In genomic region chr1:168141986-168142385, GRCh38 we compare ENCODE assay signal across 23 cellular contexts.
"Had no signal": no experiment of that assay in that cellular context is flagged by ENCODE, and none has a peak within 500 bp of the region (broad histone marks: within the 10 kb centered on the region; RNA-seq: fewer than 3 reads in every experiment).

No MANE protein-coding gene starts in this region.

- H3K9ac ChIP-seq: parathyroid adenoma had no signal

- H3K27ac Mint-ChIP-seq: dendritic cell treated with granulocyte-macrophage colony-stimulating factor and Interleukin-4, amounts not matched to agents 40 ng/mL and 50 ng/mL, for 4 days; nephron; stimulated activated memory B cell treated with anti-CD40 and anti-IgM and Interleukin-4, amounts not matched to agents 10 μg/mL and 1 μg/mL and 100 μg/mL, for 72 hours; stimulated activated naive CD8-positive, alpha-beta T cell treated with anti-CD3 and anti-CD28 coated beads, Interleukin-15, Interleukin-2, amounts not matched to agents 100 ng/mL and 50 ng/mL, for 24 hours had no signal

- H3K36me3 Mint-ChIP-seq: stimulated activated memory B cell treated with anti-CD40 and anti-IgM and Interleukin-4, amounts not matched to agents 10 μg/mL and 1 μg/mL and 100 μg/mL, for 72 hours had no signal

- H3K27me3 ChIP-seq: foreskin keratinocyte, tibial nerve, upper lobe of right lung, vagina had no signal

- DNase-seq: erythroblast; foreskin keratinocyte; head of caudate nucleus; hippocampal formation; left colon; left ventricle myocardium superior; mesenchymal stem cell; naive B cell; spleen; stimulated activated CD4-positive, alpha-beta T cell treated with anti-CD3 and anti-CD28 coated beads, Interleukin-15, amount 100 ng/mL, for 24 hours; stimulated activated CD4-positive, alpha-beta T cell treated with anti-CD3 and anti-CD28 coated beads, Interleukin-1b, Interleukin-23, amount 100 ng/mL, for 48 hours; stimulated activated CD4-positive, alpha-beta T cell treated with anti-CD3 and anti-CD28 coated beads, Interleukin-4, amount 100 ng/mL, for 24 hours; upper lobe of right lung had no signal

- H3K27me3 Mint-ChIP-seq: naive B cell had no signal

- H3K4me3 Mint-ChIP-seq: dendritic cell treated with granulocyte-macrophage colony-stimulating factor and Interleukin-4, amounts not matched to agents 40 ng/mL and 50 ng/mL, for 4 days; nephron; stimulated activated memory B cell treated with anti-CD40 and anti-IgM and Interleukin-4, amounts not matched to agents 10 μg/mL and 1 μg/mL and 100 μg/mL, for 72 hours; stimulated activated naive CD8-positive, alpha-beta T cell treated with anti-CD3 and anti-CD28 coated beads, Interleukin-15, Interleukin-2, amounts not matched to agents 100 ng/mL and 50 ng/mL, for 24 hours had no signal

- H3K27ac ChIP-seq: foreskin keratinocyte, parathyroid adenoma, prostate gland, spleen, tibial nerve, upper lobe of right lung, vagina had no signal

- H3K79me2 ChIP-seq: parathyroid adenoma had no signal

- H3K36me3 ChIP-seq: prostate gland, spleen, tibial nerve, upper lobe of right lung, vagina had no signal

- H3K9me3 Mint-ChIP-seq: dendritic cell treated with granulocyte-macrophage colony-stimulating factor and Interleukin-4, amounts not matched to agents 40 ng/mL and 50 ng/mL, for 4 days; naive B cell; nephron; stimulated activated memory B cell treated with anti-CD40 and anti-IgM and Interleukin-4, amounts not matched to agents 10 μg/mL and 1 μg/mL and 100 μg/mL, for 72 hours; stimulated activated naive CD8-positive, alpha-beta T cell treated with anti-CD3 and anti-CD28 coated beads, Interleukin-15, Interleukin-2, amounts not matched to agents 100 ng/mL and 50 ng/mL, for 24 hours had no signal

- H3K9me3 ChIP-seq: prostate gland, spleen, tibial nerve, upper lobe of right lung, vagina had no signal

- ATAC-seq: foreskin keratinocyte; left colon; left ventricle myocardium superior; sciatic nerve; stimulated activated memory B cell treated with anti-CD40 and anti-IgM and Interleukin-4, amounts not matched to agents 10 μg/mL and 1 μg/mL and 100 μg/mL, for 72 hours; upper lobe of right lung had no signal

- H3K4me1 ChIP-seq: foreskin keratinocyte, parathyroid adenoma, prostate gland, upper lobe of right lung had no signal

- H3K4me3 ChIP-seq: lung, prostate gland, spleen, tibial nerve, upper lobe of right lung, vagina had no signal

- H2AFZ ChIP-seq: parathyroid adenoma had no signal
